Comparison of ENCODE assay signal across 1 cellular context in genomic region chr22:23047742-23048141, GRCh38.
A peak's percentile ranks its signal among the peaks of the same experiment; 100 is the strongest.
TF ChIP-seq lines count a peak whose summit lies in the region.

No MANE protein-coding gene starts in this region.

TF ChIP-seq in K562, 482 proteins besides CTCF, POLR2A, EP300 and RAD21 (continued from another document and continues in another):
- TF ChIP-seq GTF3C2 (IDR thresholded peaks at IDR 0.05; ENCODE audit: borderline replicate concordance, extremely low read depth, insufficient read length) (no peak), ZNF639 (CRISPR knock-in tag; conservative IDR thresholded peaks at IDR 0.05 in 1 of 2, IDR thresholded peaks at IDR 0.05 in 1 of 2) (peak in 1 of 2 experiments; percentile 87; a peak in 1 of 4 replicates), FOXJ3 (CRISPR knock-in tag; IDR thresholded peaks at IDR 0.05) (peak; percentile 55; the same call in 1 of the 2 replicates), IRF1 (CRISPR knock-in tag; IDR thresholded peaks at IDR 0.05; ENCODE audit: borderline replicate concordance) (no peak), KDM2B (CRISPR knock-in tag; IDR thresholded peaks at IDR 0.05) (no peak), NEUROD1 (IDR thresholded peaks at IDR 0.05; ENCODE audit: borderline replicate concordance, low read depth, low read length, partially characterized antibody) (no peak), AFF4 (CRISPR knock-in tag; IDR thresholded peaks at IDR 0.05) (peak; percentile 64; the same call in 1 of the 2 replicates), ZNF764 (CRISPR knock-in tag; IDR thresholded peaks at IDR 0.05; ENCODE audit: low read depth) (no peak), FOXP1 (CRISPR knock-in tag; IDR thresholded peaks at IDR 0.05) (no peak), CAMTA2 (CRISPR knock-in tag; conservative IDR thresholded peaks at IDR 0.05) (no peak), XRCC5 (IDR thresholded peaks at IDR 0.05; ENCODE audit: low read depth, low read length) (no peak), ZBTB1 (CRISPR knock-in tag; IDR thresholded peaks at IDR 0.05; ENCODE audit: borderline replicate concordance, low read depth) (peak; percentile 40; the same call in 1 of the 2 replicates), COPS2 (conservative IDR thresholded peaks at IDR 0.05) (no peak), ZNF184 (CRISPR knock-in tag; IDR thresholded peaks at IDR 0.05) (peak; percentile 62), MTA3 (IDR thresholded peaks at IDR 0.05; ENCODE audit: borderline replicate concordance) (no peak), SIN3A (IDR thresholded peaks at IDR 0.05; ENCODE audit: borderline replicate concordance in 2 of 2, control insufficient read depth in 1 of 2, low read depth in 2 of 2, low read length in 2 of 2) (no peak), ZBTB7A (IDR thresholded peaks at IDR 0.05; ENCODE audit: borderline replicate concordance, control insufficient read depth, low read depth, low read length) (no peak), FIP1L1 (IDR thresholded peaks at IDR 0.05; ENCODE audit: low read depth, low read length, poor library complexity, severe bottlenecking) (no peak), MIER1 (IDR thresholded peaks at IDR 0.05; ENCODE audit: low read depth) (no peak), ATF2 (CRISPR knock-in tag; IDR thresholded peaks at IDR 0.05) (0 out of 2 replicates have a peak, but pooled peaks have one; percentile 3), TSHZ1 (CRISPR knock-in tag; IDR thresholded peaks at IDR 0.05) (no peak), ZNF431 (CRISPR knock-in tag; IDR thresholded peaks at IDR 0.05) (no peak), ZNF263 (CRISPR knock-in tag; IDR thresholded peaks at IDR 0.05; ENCODE audit: borderline replicate concordance) (0 out of 2 replicates have a peak, but pooled peaks have one; percentile 18), PRMT5 (CRISPR knock-in tag; IDR thresholded peaks at IDR 0.05) (peak; percentile 86), KLF6 (CRISPR knock-in tag; IDR thresholded peaks at IDR 0.05; ENCODE audit: borderline replicate concordance) (no peak), HMGXB4 (CRISPR knock-in tag; IDR thresholded peaks at IDR 0.05) (peak; percentile 68; the same call in 1 of the 2 replicates), ZNF668 (CRISPR knock-in tag; IDR thresholded peaks at IDR 0.05) (no peak), ZNF280B (CRISPR knock-in tag; IDR thresholded peaks at IDR 0.05) (no peak), TEAD4 (IDR thresholded peaks at IDR 0.05; ENCODE audit: low read length) (no peak), TEAD4 (CRISPR knock-in tag; IDR thresholded peaks at IDR 0.05; ENCODE audit: borderline replicate concordance) (0 out of 2 replicates have a peak, but pooled peaks have one; percentile 16), RERE (CRISPR knock-in tag; IDR thresholded peaks at IDR 0.05; ENCODE audit: borderline replicate concordance) (peak; percentile 87; the same call in 1 of the 2 replicates)
